11 cellular contexts compared by ENCODE assay signal in the genomic region with DNA sequence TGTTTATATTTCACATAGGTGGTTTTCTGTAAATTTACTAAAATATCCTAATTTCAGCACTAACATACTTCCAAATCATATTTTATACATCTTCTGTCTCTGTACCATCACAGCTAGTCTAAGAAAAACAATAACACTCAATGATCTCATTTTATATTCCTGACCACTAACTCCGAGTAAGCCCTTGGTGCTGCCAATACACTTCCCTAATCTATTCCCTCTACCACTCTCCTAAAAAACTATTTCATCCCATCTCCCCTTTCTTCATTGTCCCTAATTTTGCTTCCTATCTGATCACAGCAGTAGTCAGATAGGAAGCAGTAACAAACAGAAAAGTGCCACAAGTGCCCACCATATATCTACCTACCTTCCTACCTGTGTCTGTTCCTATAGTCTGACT.
"Had no signal": no experiment of that assay in that cellular context is flagged by ENCODE, and none has a peak within 500 bp of the region (broad histone marks: within the 10 kb centered on the region; RNA-seq: fewer than 3 reads in every experiment).

No MANE protein-coding gene starts in this region.

- H3K4me2 ChIP-seq: GM23338 had no signal

- H3K4me3 ChIP-seq: GM23248, GM23338, HAP-1 had no signal

- FAIRE-seq: H1, H54 had no signal

- H2AFZ ChIP-seq: GM23248, GM23338 had no signal

- H3K9ac ChIP-seq: GM23248 had no signal

- H3K27ac ChIP-seq: GM23248 had no signal

- DNase-seq: GM23248, GOT3, H7, H9, HCEC 1CT, HFFc6 had no signal

- H3K36me3 ChIP-seq: HAP-1 had no signal

- H3K9me3 ChIP-seq: HAP-1 had no signal

- ATAC-seq: GM23338, HCT116 had no signal
